Comparison of ENCODE assay signal across 31 cellular contexts in genomic region chr2:14720739-14721138, GRCh38.
"Had no signal": no experiment of that assay in that cellular context is flagged by ENCODE, and none has a peak within 500 bp of the region (broad histone marks: within the 10 kb centered on the region; RNA-seq: fewer than 3 reads in every experiment).

No MANE protein-coding gene starts in this region.

- DNase-seq: activated CD4-positive, alpha-beta memory T cell treated with anti-CD3 and anti-CD28 coated beads, Interleukin-2, amount 10 ng/mL, durations not matched to agents 7 days and 5 days; activated CD4-positive, alpha-beta T cell treated with anti-CD3 and anti-CD28 coated beads for 1 hour; activated CD4-positive, alpha-beta T cell treated with anti-CD3 and anti-CD28 coated beads for 4 hours; activated CD4-positive, alpha-beta T cell treated with anti-CD3 and anti-CD28 coated beads, Interleukin-2, amount 10 ng/mL, durations not matched to agents 7 days and 5 days; activated CD4-positive, alpha-beta T cell treated with anti-CD3 and anti-CD28 coated beads, Interleukin-2, amount 50 U/mL, for 4 hours; activated effector memory CD4-positive, alpha-beta T cell treated with Interleukin-2 at 50 U/mL for 16 hours; activated gamma-delta T cell treated with Interleukin-2 at 50 U/mL for 16 hours; activated naive CD4-positive, alpha-beta T cell treated with anti-CD3 and anti-CD28 coated beads, Interleukin-2, amount 50 U/mL, for 16 hours; activated naive CD4-positive, alpha-beta T cell treated with Interleukin-2 at 50 U/mL for 16 hours; activated T-cell treated with anti-CD3 and anti-CD28 coated beads, Interleukin-2, amount 50 U/mL, for 4 hours; amniotic stem cell; anterior cingulate cortex; brain microvascular endothelial cell; dorsolateral prefrontal cortex; effector memory CD4-positive, alpha-beta T cell; endodermal cell; esophagus squamous epithelium; foreskin melanocyte; head of caudate nucleus; T-helper 2 cell had no signal

- H3K27me3 Mint-ChIP-seq: activated CD4-positive, alpha-beta memory T cell treated with anti-CD3 and anti-CD28 coated beads, Interleukin-2, amount 10 ng/mL, durations not matched to agents 7 days and 5 days; activated CD4-positive, alpha-beta T cell treated with anti-CD3 and anti-CD28 coated beads, Interleukin-2, amount 10 ng/mL, durations not matched to agents 7 days and 5 days; activated T-helper 17 cell treated with anti-CD3 and anti-CD28 coated beads, Interleukin-2, amount 50 U/mL, for 72 hours; central memory CD8-positive, alpha-beta T cell; dendritic cell treated with granulocyte-macrophage colony-stimulating factor and Interleukin-4, amounts not matched to agents 40 ng/mL and 50 ng/mL, for 4 days had no signal

- ATAC-seq: activated T-cell treated with anti-CD3 and anti-CD28 coated beads, Interleukin-2, amount 50 U/mL, for 4 hours; activated T-helper 17 cell treated with anti-CD3 and anti-CD28 coated beads, Interleukin-2, amount 50 U/mL, for 72 hours; gastroesophageal sphincter; WTC11 had no signal

- H3K4me1 Mint-ChIP-seq: activated CD4-positive, alpha-beta memory T cell treated with anti-CD3 and anti-CD28 coated beads, Interleukin-2, amount 10 ng/mL, durations not matched to agents 7 days and 5 days; activated CD4-positive, alpha-beta T cell treated with anti-CD3 and anti-CD28 coated beads, Interleukin-2, amount 10 ng/mL, durations not matched to agents 7 days and 5 days; activated T-helper 17 cell treated with anti-CD3 and anti-CD28 coated beads, Interleukin-2, amount 50 U/mL, for 72 hours; central memory CD8-positive, alpha-beta T cell; endodermal cell; WTC11 had no signal

- H3K4me3 ChIP-seq: coronary artery, dorsolateral prefrontal cortex, esophagus squamous epithelium, gastroesophageal sphincter had no signal

- FAIRE-seq: astrocyte, bronchial epithelial cell, TTC549 had no signal

- H3K9me3 Mint-ChIP-seq: activated CD4-positive, alpha-beta T cell treated with anti-CD3 and anti-CD28 coated beads, Interleukin-2, amount 10 ng/mL, durations not matched to agents 7 days and 5 days; activated T-helper 17 cell treated with anti-CD3 and anti-CD28 coated beads, Interleukin-2, amount 50 U/mL, for 72 hours; central memory CD8-positive, alpha-beta T cell; endodermal cell; WTC11 had no signal

- H3K27ac Mint-ChIP-seq: activated CD4-positive, alpha-beta memory T cell treated with anti-CD3 and anti-CD28 coated beads, Interleukin-2, amount 10 ng/mL, durations not matched to agents 7 days and 5 days; activated CD4-positive, alpha-beta T cell treated with anti-CD3 and anti-CD28 coated beads, Interleukin-2, amount 10 ng/mL, durations not matched to agents 7 days and 5 days; activated naive CD8-positive, alpha-beta T cell; activated T-helper 17 cell treated with anti-CD3 and anti-CD28 coated beads, Interleukin-2, amount 50 U/mL, for 72 hours; dendritic cell treated with granulocyte-macrophage colony-stimulating factor and Interleukin-4, amounts not matched to agents 40 ng/mL and 50 ng/mL, for 4 days; endodermal cell; WTC11 had no signal

- H3K36me3 Mint-ChIP-seq: activated naive CD8-positive, alpha-beta T cell; WTC11 had no signal

- H3K9me3 ChIP-seq: esophagus squamous epithelium, gastroesophageal sphincter had no signal

- H3K4me3 Mint-ChIP-seq: activated CD4-positive, alpha-beta memory T cell treated with anti-CD3 and anti-CD28 coated beads, Interleukin-2, amount 10 ng/mL, durations not matched to agents 7 days and 5 days; activated CD4-positive, alpha-beta T cell treated with anti-CD3 and anti-CD28 coated beads, Interleukin-2, amount 10 ng/mL, durations not matched to agents 7 days and 5 days; activated naive CD8-positive, alpha-beta T cell; activated T-cell treated with anti-CD3 and anti-CD28 coated beads, Interleukin-2, amount 50 U/mL, for 4 hours; activated T-helper 17 cell treated with anti-CD3 and anti-CD28 coated beads, Interleukin-2, amount 50 U/mL, for 72 hours; central memory CD8-positive, alpha-beta T cell; dendritic cell treated with granulocyte-macrophage colony-stimulating factor and Interleukin-4, amounts not matched to agents 40 ng/mL and 50 ng/mL, for 4 days; endodermal cell; WTC11 had no signal

- H3K27ac ChIP-seq: brain microvascular endothelial cell, coronary artery, dorsolateral prefrontal cortex, esophagus squamous epithelium, gastroesophageal sphincter, VCaP had no signal

- H3K27me3 ChIP-seq: brain microvascular endothelial cell, dorsolateral prefrontal cortex, esophagus squamous epithelium, gastroesophageal sphincter had no signal

- H3K36me3 ChIP-seq: brain microvascular endothelial cell, esophagus squamous epithelium, gastroesophageal sphincter had no signal
